8 cellular contexts compared by ENCODE assay signal in genomic region chr18:11883153-11883552, GRCh38. TPM values are rescaled to one million over a fixed set of nuclear protein-coding genes. Genes with fewer than 3 reads are reported as not detected.
DNase-seq lines count a peak whose midpoint lies in the region; ATAC-seq and TF ChIP-seq lines count a peak whose summit lies in the region.

No MANE protein-coding gene starts in this region.

- no peak overlapping the region for H3K9ac ChIP-seq in neuronal stem cell (ENCODE audit: low read depth, low read length, poor library complexity)

- H3K4me2 ChIP-seq in neuronal stem cell (ENCODE audit: insufficient read depth, low read length, poor library complexity, severe bottlenecking): no peak overlapping the region

- no peak overlapping the region for H3K4me3 ChIP-seq in neuronal stem cell (ENCODE audit: low read length in 2 of 2)
- no peak overlapping the region for H3K4me3 ChIP-seq in Caco-2 (ENCODE audit: low read depth, low read length)

- DNase-seq in germinal center (ENCODE audit: low spot score): peak; percentile 75
- no peak for DNase-seq in neuronal stem cell (ENCODE audit: low spot score)
- DNase-seq in DMS114 treated with DMSO at 0.1 percent for 48 hours (lab: John Stamatoyannopoulos, UW; ENCODE audit: unreplicated experiment): no peak
- DNase-seq in Caco-2: no peak

- H3K23ac ChIP-seq in neuronal stem cell (ENCODE audit: low read depth, low read length, poor library complexity): no peak overlapping the region

- no peak overlapping the region for H3K4ac ChIP-seq in neuronal stem cell (ENCODE audit: low read length)

- H3K9me3 ChIP-seq in neuronal stem cell (replicated peaks in 1 of 2; ENCODE audit: control insufficient read depth in 2 of 2, insufficient read depth in 1 of 2, low read depth in 1 of 2, low read length in 2 of 2): no peaks in the 10 kb centered on the region
- no peaks in the 10 kb centered on the region for H3K9me3 ChIP-seq in Caco-2

- no peaks in the 10 kb centered on the region for H3K9me3 Mint-ChIP-seq in Caco-2 (ENCODE audit: unreplicated experiment)

- no peaks in the 10 kb centered on the region for H3K27me3 Mint-ChIP-seq in Caco-2 (ENCODE audit: insufficient read depth, unreplicated experiment)

- intact Hi-C loops in Caco-2 (cut with micrococcal nuclease; ENCODE audit: unreplicated experiment): no loop called here

- H2BK5ac ChIP-seq in neuronal stem cell (ENCODE audit: low read length): no peak overlapping the region

- H3K79me1 ChIP-seq in neuronal stem cell (ENCODE audit: low read depth, low read length): peaks cover 4% of the 10 kb centered on the region

- POLR2A ChIA-PET in Caco-2 (lab: Charles Lee): no interaction called here

- H3K27me3 ChIP-seq in neuronal stem cell (ENCODE audit: control insufficient read depth in 3 of 3, insufficient read depth in 3 of 3, low read depth in 1 of 3, low read length in 3 of 3) (no peaks in the 10 kb centered on the region), Caco-2 (replicated peaks; ENCODE audit: control insufficient read depth, insufficient read depth, low read length) (no peaks in the 10 kb centered on the region)

- CTCF ChIA-PET in Caco-2 (lab: Charles Lee): interaction anchor here (0.9 kb wide), 1 partner anchor 112 kb away, joined by 3 read pairs; no protein-coding TSS in a partner anchor

- TF ChIP-seq CTCF in Caco-2 (IDR thresholded peaks at IDR 0.05; ENCODE audit: insufficient read depth in 1 of 2, low read depth in 1 of 2, low read length in 1 of 2, severe bottlenecking in 1 of 2, unreplicated experiment in 1 of 2): no peak

- no peak overlapping the region for H3K18ac ChIP-seq in neuronal stem cell (ENCODE audit: low read length)

- H3K4me1 ChIP-seq in neuronal stem cell (ENCODE audit: control insufficient read depth in 2 of 2, insufficient read depth in 1 of 2, low read depth in 1 of 2, low read length in 2 of 2) (peaks cover 0 to 2% of the 10 kb centered on the region in 2 donors), Caco-2 (peaks cover 56% of the 10 kb centered on the region)

- WGBS in neuronal stem cell (ENCODE audit: extremely low coverage in 2 of 2, insufficient read length in 2 of 2, insufficient replicate concordance in 1 of 2), 2 donors: no CpG with 5 or more reads among the region's 1 CpG

- no peak overlapping the region for H2BK12ac ChIP-seq in neuronal stem cell (ENCODE audit: low read length)

- no peak overlapping the region for H4K91ac ChIP-seq in neuronal stem cell (ENCODE audit: low read depth, low read length, poor library complexity)

- no peak overlapping the region for H3K27ac Mint-ChIP-seq in Caco-2 (ENCODE audit: unreplicated experiment)

- H2BK15ac ChIP-seq in neuronal stem cell (ENCODE audit: low read length): no peak overlapping the region

- no TSS peak for BruUV-seq in Caco-2 (replicated peaks; lab: Mats Ljungman, UMichigan)

- H2BK120ac ChIP-seq in neuronal stem cell (ENCODE audit: low read depth, low read length): no peak overlapping the region

- ATAC-seq in GM18498 (IDR thresholded peaks at IDR 0.05; ENCODE audit: unreplicated experiment) (peak; percentile 80), GM21717 (IDR thresholded peaks at IDR 0.05; ENCODE audit: unreplicated experiment) (peak; percentile 59), HG03571 (IDR thresholded peaks at IDR 0.05; ENCODE audit: unreplicated experiment) (peak; percentile 87), GM19397 (IDR thresholded peaks at IDR 0.05; ENCODE audit: unreplicated experiment) (no peak)

- H3K36me3 Mint-ChIP-seq in Caco-2 (ENCODE audit: insufficient read depth, unreplicated experiment): peaks cover 41% of the 10 kb centered on the region

- H3K4me3 Mint-ChIP-seq in Caco-2 (ENCODE audit: unreplicated experiment): no peak overlapping the region

- H3K36me3 ChIP-seq in neuronal stem cell (replicated peaks in 1 of 2; ENCODE audit: control insufficient read depth in 2 of 2, insufficient read depth in 2 of 2, low read length in 2 of 2): peaks cover 6 to 71% of the 10 kb centered on the region in 2 donors
- no peaks in the 10 kb centered on the region; the same call in 1 of the 2 replicates for H3K36me3 ChIP-seq in Caco-2 (ENCODE audit: control insufficient read depth, insufficient read depth, low read length)

- peaks cover 49% of the 10 kb centered on the region for H3K4me1 Mint-ChIP-seq in Caco-2 (ENCODE audit: low read depth, unreplicated experiment)

- no peak overlapping the region for H2AK5ac ChIP-seq in neuronal stem cell (ENCODE audit: low read depth, low read length)

- H3K27ac ChIP-seq in neuronal stem cell (replicated peaks; ENCODE audit: low read length): no peak overlapping the region

- H2AFZ ChIP-seq in neuronal stem cell (ENCODE audit: low read length): no peak overlapping the region

- H4K8ac ChIP-seq in neuronal stem cell (ENCODE audit: low read depth, low read length): no peak overlapping the region

- H3K14ac ChIP-seq in neuronal stem cell (ENCODE audit: low read length): no peak overlapping the region

RNA-seq across cellular contexts. Expression of gene MPPE1, which starts 25.0 kb away (rescaled TPM):
- 7.6 TPM for polyA plus RNA-seq in neuronal stem cell (2013, experiment 1 of 2)
- polyA plus RNA-seq in neuronal stem cell (2013, experiment 2 of 2): 8.1 TPM
- 47.4 and 52.6 TPM in 2 replicates for total RNA-seq in Caco-2 (2022)

RNA-seq across cellular contexts. Expression of gene CHMP1B, which starts 31.9 kb away (rescaled TPM):
- polyA plus RNA-seq in neuronal stem cell (2013, experiment 1 of 2): 31.5 TPM
- 31.3 TPM for polyA plus RNA-seq in neuronal stem cell (2013, experiment 2 of 2)
- total RNA-seq in Caco-2 (2022): 45.2 and 56.5 TPM in 2 replicates
